ENCODE assay signal across 15 cellular contexts in the genomic region with DNA sequence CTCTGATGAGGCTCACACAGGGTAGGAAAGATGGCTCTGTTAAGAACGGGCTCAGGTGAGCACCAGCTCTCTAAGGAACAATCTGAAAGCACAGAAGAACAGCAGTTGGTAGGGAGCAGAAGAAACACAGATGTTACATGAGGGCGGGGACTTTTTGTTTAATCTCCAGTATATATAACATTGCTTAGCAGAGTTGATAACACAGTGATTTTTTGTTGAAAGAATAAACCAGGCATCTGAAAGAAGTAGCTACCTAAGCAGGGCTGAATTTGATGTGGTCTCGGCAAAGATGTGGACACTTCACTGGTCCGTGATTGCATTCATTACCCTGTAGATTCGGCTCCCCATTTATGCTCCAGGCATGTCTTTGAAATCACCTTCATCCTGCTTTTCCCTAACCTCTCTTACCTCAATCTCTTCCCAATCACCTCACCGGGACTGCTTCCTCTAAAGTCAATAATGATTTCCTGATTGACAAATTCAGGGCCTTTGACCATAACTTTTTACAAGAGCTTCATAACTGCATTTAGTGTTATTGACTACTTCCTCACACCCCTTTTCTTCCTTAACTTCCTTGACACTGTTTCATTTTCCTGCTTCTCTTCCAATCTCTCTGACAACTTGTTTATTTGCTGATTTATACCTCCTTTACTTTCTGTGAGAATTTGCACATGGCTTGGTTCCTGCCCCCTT. TPM values are rescaled to one million over a fixed set of nuclear protein-coding genes. Genes with fewer than 3 reads are reported as not detected.
"Had no signal": no experiment of that assay in that cellular context is flagged by ENCODE, and none has a peak within 500 bp of the region (broad histone marks: within the 10 kb centered on the region; RNA-seq: fewer than 3 reads in every experiment).

No MANE protein-coding gene starts in this region.

- H3K4me3 ChIP-seq: lung, testis, upper lobe of right lung had no signal

- H3K9me3 Mint-ChIP-seq: activated B cell treated with CpG ODN at 0.5 μM for 24 hours had no signal

- H3K36me3 ChIP-seq: upper lobe of right lung had no signal

- H3K27ac ChIP-seq: testis, upper lobe of right lung had no signal

- H3K27me3 Mint-ChIP-seq: activated B cell treated with CpG ODN at 0.5 μM for 24 hours; activated naive CD4-positive, alpha-beta T cell treated with anti-CD3 and anti-CD28 coated beads, Interleukin-2, amount 10 ng/mL, durations not matched to agents 7 days and 5 days had no signal

- H3K27me3 ChIP-seq: testis, upper lobe of right lung had no signal

- H3K9ac ChIP-seq: SK-N-SH had no signal

- H3K4me1 Mint-ChIP-seq: nephron progenitor cell had no signal

- ATAC-seq: esophagus mucosa, left cardiac atrium, sciatic nerve, upper lobe of right lung had no signal

- H3K4me3 Mint-ChIP-seq: activated B cell treated with CpG ODN at 0.5 μM for 24 hours; activated naive CD4-positive, alpha-beta T cell treated with anti-CD3 and anti-CD28 coated beads, Interleukin-2, amount 10 ng/mL, durations not matched to agents 7 days and 5 days; nephron progenitor cell had no signal

- H3K27ac Mint-ChIP-seq: activated B cell treated with CpG ODN at 0.5 μM for 24 hours; activated naive CD4-positive, alpha-beta T cell treated with anti-CD3 and anti-CD28 coated beads, Interleukin-2, amount 10 ng/mL, durations not matched to agents 7 days and 5 days; nephron progenitor cell had no signal

- H3K4me2 ChIP-seq: SK-N-SH had no signal

- DNase-seq: activated B cell treated with CpG ODN at 0.5 μM for 24 hours; activated CD4-positive, alpha-beta T cell treated with anti-CD3 and anti-CD28 coated beads, Interleukin-2, amount 50 U/mL, for 1 hour; activated naive CD4-positive, alpha-beta T cell treated with anti-CD3 and anti-CD28 coated beads, Interleukin-2, amount 10 ng/mL, durations not matched to agents 7 days and 5 days; anterior cingulate cortex; left cardiac atrium; nephron progenitor cell; SK-N-SH; stimulated activated naive CD4-positive, alpha-beta T cell treated with Interleukin-2 at 50 U/mL for 16 hours; testis; upper lobe of right lung had no signal

- H3K4me1 ChIP-seq: testis, upper lobe of right lung had no signal

RNA-seq across cellular contexts. Expression of a gene that starts 34.4 kb away (rescaled TPM):
- total RNA-seq: activated B cell treated with CpG ODN at 0.5 μM for 24 hours, dermis microvascular lymphatic vessel endothelial cell, pulmonary artery endothelial cell had no signal
